ENCODE assay signal across 13 cellular contexts in genomic region chr1:10992004-10992403, GRCh38. TPM values are rescaled to one million over a fixed set of nuclear protein-coding genes. Genes with fewer than 3 reads are reported as not detected.
"Had no signal": no experiment of that assay in that cellular context is flagged by ENCODE, and none has a peak within 500 bp of the region (broad histone marks: within the 10 kb centered on the region; RNA-seq: fewer than 3 reads in every experiment).

No MANE protein-coding gene starts in this region.

RNA-seq across cellular contexts. Expression of gene MASP2, which starts 55.0 kb away (rescaled TPM):
- total RNA-seq: stomach, subcutaneous adipose tissue, temporal lobe, thoracic aorta, thyroid gland, tibial nerve, transverse colon, upper lobe of left lung, upper lobe of right lung, ureter, urinary bladder, uterus, vagina had no signal
